In genomic region chr1:180571832-180572636, GRCh38 we compare ENCODE assay signal across 11 cellular contexts. TPM values are rescaled to one million over a fixed set of nuclear protein-coding genes. Genes with fewer than 3 reads are reported as not detected.
DNase-seq lines count a peak whose midpoint lies in the region; ATAC-seq and TF ChIP-seq lines count a peak whose summit lies in the region.
"Had no signal": no experiment of that assay in that cellular context is flagged by ENCODE, and none has a peak within 500 bp of the region (broad histone marks: within the 10 kb centered on the region; RNA-seq: fewer than 3 reads in every experiment).

No MANE protein-coding gene starts in this region.

- POLR2A ChIA-PET in MCF 10A (lab: Yijun Ruan, JAX): interaction anchor here (0.6 to 3.7 kb wide), 8 partner anchors 12 to 147 kb away, joined by 3 to 26 read pairs (median 3); partner anchors contain the start of gene ACBD6
- POLR2A ChIA-PET in activated CD8-positive, alpha-beta T cell treated with anti-CD3 and anti-CD28 coated beads, Interleukin-2, amount 10 ng/mL, durations not matched to agents 7 days and 5 days (lab: Charles Lee): no interaction called here

- peak; percentile 64 for DNase-seq in MCF 10A (ENCODE audit: unreplicated experiment)
- DNase-seq in breast epithelium (ENCODE audit: low spot score in 2 of 2): no peak
- DNase-seq in activated CD8-positive, alpha-beta T cell treated with anti-CD3 and anti-CD28 coated beads, Interleukin-2, amount 10 ng/mL, durations not matched to agents 7 days and 5 days: no peak
- no peak for DNase-seq in mucosa of descending colon
- DNase-seq in type B pancreatic cell (ENCODE audit: extremely low spot score, unreplicated experiment): no peak
- no peak for DNase-seq in effector memory CD8-positive, alpha-beta T cell
- no peak for DNase-seq in NCI-H2227 (lab: John Stamatoyannopoulos, UW; ENCODE audit: unreplicated experiment)
- DNase-seq: natural killer cell, NCI-H1417 had no signal

- H3K9me3 ChIP-seq in breast epithelium (no peaks in the 10 kb centered on the region), mucosa of descending colon (no peaks in the 10 kb centered on the region)
- H3K9me3 ChIP-seq: BLaER1 treated with 17β-estradiol and CSF1 and Interleukin-3, amounts not matched to agents 10 nM and 100 nM had no signal

- no peaks in the 10 kb centered on the region for H3K36me3 Mint-ChIP-seq in MCF 10A (ENCODE audit: insufficient read depth, unreplicated experiment)
- H3K36me3 Mint-ChIP-seq in activated CD8-positive, alpha-beta T cell treated with anti-CD3 and anti-CD28 coated beads, Interleukin-2, amount 10 ng/mL, durations not matched to agents 7 days and 5 days (ENCODE audit: low read depth): no peaks in the 10 kb centered on the region
- H3K36me3 Mint-ChIP-seq in type B pancreatic cell: no peaks in the 10 kb centered on the region
- H3K36me3 Mint-ChIP-seq in effector memory CD8-positive, alpha-beta T cell (ENCODE audit: insufficient read depth): no peaks in the 10 kb centered on the region
- H3K36me3 Mint-ChIP-seq: natural killer cell had no signal

- H3K27ac ChIP-seq in breast epithelium: no peak overlapping the region
- H3K27ac ChIP-seq: BLaER1 treated with 17β-estradiol and CSF1 and Interleukin-3, amounts not matched to agents 10 nM and 100 nM had no signal

- H3K36me3 ChIP-seq in breast epithelium: no peaks in the 10 kb centered on the region
- no peaks in the 10 kb centered on the region for H3K36me3 ChIP-seq in mucosa of descending colon (ENCODE audit: low read depth)
- H3K36me3 ChIP-seq: BLaER1 treated with 17β-estradiol and CSF1 and Interleukin-3, amounts not matched to agents 10 nM and 100 nM had no signal

- H3K4me3 Mint-ChIP-seq in MCF 10A (ENCODE audit: unreplicated experiment) (no peak overlapping the region), type B pancreatic cell (no peak overlapping the region)
- no peak overlapping the region for H3K4me3 Mint-ChIP-seq in activated CD8-positive, alpha-beta T cell treated with anti-CD3 and anti-CD28 coated beads, Interleukin-2, amount 10 ng/mL, durations not matched to agents 7 days and 5 days
- H3K4me3 Mint-ChIP-seq in effector memory CD8-positive, alpha-beta T cell: no peak overlapping the region
- H3K4me3 Mint-ChIP-seq: natural killer cell had no signal

- H3K4me3 ChIP-seq in breast epithelium (no peak overlapping the region), mucosa of descending colon (no peak overlapping the region)
- H3K4me3 ChIP-seq: BLaER1 treated with 17β-estradiol and CSF1 and Interleukin-3, amounts not matched to agents 10 nM and 100 nM had no signal

- H3K4me1 Mint-ChIP-seq in MCF 10A (ENCODE audit: insufficient read depth, unreplicated experiment) (peaks cover 42% of the 10 kb centered on the region), type B pancreatic cell (ENCODE audit: unreplicated experiment) (peaks cover 17% of the 10 kb centered on the region)
- H3K4me1 Mint-ChIP-seq in activated CD8-positive, alpha-beta T cell treated with anti-CD3 and anti-CD28 coated beads, Interleukin-2, amount 10 ng/mL, durations not matched to agents 7 days and 5 days (ENCODE audit: low read depth): peaks cover 5% of the 10 kb centered on the region
- H3K4me1 Mint-ChIP-seq in effector memory CD8-positive, alpha-beta T cell (ENCODE audit: low read depth in 2 of 2): peaks cover 0 to 3% of the 10 kb centered on the region in 2 donors
- H3K4me1 Mint-ChIP-seq: natural killer cell had no signal

- intact Hi-C loops in MCF 10A (cut with micrococcal nuclease): no loop called here
- intact Hi-C loops in breast epithelium (cut with DNase I; ENCODE audit: low total_unique reads): no loop called here
- intact Hi-C loops in mucosa of descending colon (cut with DNase I, micrococcal nuclease): no loop called here

- peak; percentile 27 for ATAC-seq in activated CD8-positive, alpha-beta T cell treated with anti-CD3 and anti-CD28 coated beads, Interleukin-2, amount 10 ng/mL, durations not matched to agents 7 days and 5 days
- ATAC-seq in mucosa of descending colon (peak; percentile 63), HG03571 (IDR thresholded peaks at IDR 0.05; ENCODE audit: unreplicated experiment) (no peak)
- no peak for ATAC-seq in effector memory CD8-positive, alpha-beta T cell (replicated peaks)

- no TSS peak for BruUV-seq in MCF 10A (replicated peaks; lab: Mats Ljungman, UMichigan)

- CTCF ChIA-PET in MCF 10A (lab: Yijun Ruan, JAX): interaction anchor here (0.7 to 1.3 kb wide), 4 partner anchors 12 to 392 kb away, joined by 3 to 7 read pairs (median 4); no protein-coding TSS in a partner anchor
- CTCF ChIA-PET in activated CD8-positive, alpha-beta T cell treated with anti-CD3 and anti-CD28 coated beads, Interleukin-2, amount 10 ng/mL, durations not matched to agents 7 days and 5 days (lab: Charles Lee): no interaction called here

- H3K9me3 Mint-ChIP-seq in MCF 10A (ENCODE audit: unreplicated experiment): no peaks in the 10 kb centered on the region
- H3K9me3 Mint-ChIP-seq in activated CD8-positive, alpha-beta T cell treated with anti-CD3 and anti-CD28 coated beads, Interleukin-2, amount 10 ng/mL, durations not matched to agents 7 days and 5 days (ENCODE audit: insufficient read depth): no peaks in the 10 kb centered on the region
- H3K9me3 Mint-ChIP-seq in type B pancreatic cell: no peaks in the 10 kb centered on the region
- no peaks in the 10 kb centered on the region for H3K9me3 Mint-ChIP-seq in effector memory CD8-positive, alpha-beta T cell
- H3K9me3 Mint-ChIP-seq: natural killer cell had no signal

- H3K27me3 ChIP-seq in breast epithelium: no peaks in the 10 kb centered on the region
- H3K27me3 ChIP-seq: BLaER1 treated with 17β-estradiol and CSF1 and Interleukin-3, amounts not matched to agents 10 nM and 100 nM had no signal

- TF ChIP-seq CTCF in MCF 10A (IDR thresholded peaks at IDR 0.05; ENCODE audit: unreplicated experiment): no peak
- TF ChIP-seq CTCF in breast epithelium (IDR thresholded peaks at IDR 0.05): no peak
- no peak for TF ChIP-seq CTCF in mucosa of descending colon (IDR thresholded peaks at IDR 0.05)
- TF ChIP-seq CTCF in type B pancreatic cell (conservative IDR thresholded peaks at IDR 0.05): no peak

- no peaks in the 10 kb centered on the region for H3K4me1 ChIP-seq in breast epithelium
- H3K4me1 ChIP-seq in mucosa of descending colon (ENCODE audit: low read depth): peaks cover 11% of the 10 kb centered on the region

- no peak for TF ChIP-seq POLR2A in breast epithelium (IDR thresholded peaks at IDR 0.05)

- H3K27me3 Mint-ChIP-seq in MCF 10A (ENCODE audit: insufficient read depth, unreplicated experiment) (no peaks in the 10 kb centered on the region), type B pancreatic cell (no peaks in the 10 kb centered on the region)
- H3K27me3 Mint-ChIP-seq in activated CD8-positive, alpha-beta T cell treated with anti-CD3 and anti-CD28 coated beads, Interleukin-2, amount 10 ng/mL, durations not matched to agents 7 days and 5 days (ENCODE audit: low read depth): peaks cover 25% of the 10 kb centered on the region
- H3K27me3 Mint-ChIP-seq in effector memory CD8-positive, alpha-beta T cell: peaks cover 60 to 67% of the 10 kb centered on the region in 2 donors

- H3K27ac Mint-ChIP-seq in MCF 10A (ENCODE audit: low read depth, unreplicated experiment) (no peak overlapping the region), type B pancreatic cell (peak overlapping the region; percentile 40)
- H3K27ac Mint-ChIP-seq in activated CD8-positive, alpha-beta T cell treated with anti-CD3 and anti-CD28 coated beads, Interleukin-2, amount 10 ng/mL, durations not matched to agents 7 days and 5 days: no peak overlapping the region
- no peak overlapping the region for H3K27ac Mint-ChIP-seq in effector memory CD8-positive, alpha-beta T cell
- H3K27ac Mint-ChIP-seq: natural killer cell had no signal

RNA-seq across cellular contexts. Expression of gene OVAAL, which starts 13.3 kb away (rescaled TPM):
- total RNA-seq in MCF 10A (2022) (not detected in 2 replicates), breast epithelium (not detected), mucosa of descending colon (not detected), type B pancreatic cell (ENCODE audit: low replicate concordance) (not detected in 2 replicates)
- not detected for total RNA-seq in activated CD8-positive, alpha-beta T cell treated with anti-CD3 and anti-CD28 coated beads, Interleukin-2, amount 10 ng/mL, durations not matched to agents 7 days and 5 days
- total RNA-seq: natural killer cell had no signal

RNA-seq across cellular contexts. Expression of gene XPR1, which starts 59.8 kb away (rescaled TPM):
- total RNA-seq in MCF 10A (2022) (38.6 and 39.7 TPM in 2 replicates), breast epithelium (10 to 100 TPM; 19.0 to 49.5 (median 35.7) TPM), mucosa of descending colon (10 to 100 TPM; 31.6 to 64.9 (median 34.6) TPM), type B pancreatic cell (ENCODE audit: low replicate concordance) (37.1 and 48.5 TPM in 2 replicates)
- 10 to 100 TPM; 17.7 to 20.9 TPM for total RNA-seq in activated CD8-positive, alpha-beta T cell treated with anti-CD3 and anti-CD28 coated beads, Interleukin-2, amount 10 ng/mL, durations not matched to agents 7 days and 5 days

Comparison
In these comparisons a context has a peak if more than half of its experiments do, and no peak if none do; other contexts are left out.
1. ATAC-seq: peak in activated CD8-positive, alpha-beta T cell treated with anti-CD3 and anti-CD28 coated beads, Interleukin-2, amount 10 ng/mL, durations not matched to agents 7 days and 5 days (single experiment) and mucosa of descending colon (single experiment); none in effector memory CD8-positive, alpha-beta T cell (single experiment) and HG03571 (single experiment).